8 cellular contexts compared by ENCODE assay signal in the genomic region with DNA sequence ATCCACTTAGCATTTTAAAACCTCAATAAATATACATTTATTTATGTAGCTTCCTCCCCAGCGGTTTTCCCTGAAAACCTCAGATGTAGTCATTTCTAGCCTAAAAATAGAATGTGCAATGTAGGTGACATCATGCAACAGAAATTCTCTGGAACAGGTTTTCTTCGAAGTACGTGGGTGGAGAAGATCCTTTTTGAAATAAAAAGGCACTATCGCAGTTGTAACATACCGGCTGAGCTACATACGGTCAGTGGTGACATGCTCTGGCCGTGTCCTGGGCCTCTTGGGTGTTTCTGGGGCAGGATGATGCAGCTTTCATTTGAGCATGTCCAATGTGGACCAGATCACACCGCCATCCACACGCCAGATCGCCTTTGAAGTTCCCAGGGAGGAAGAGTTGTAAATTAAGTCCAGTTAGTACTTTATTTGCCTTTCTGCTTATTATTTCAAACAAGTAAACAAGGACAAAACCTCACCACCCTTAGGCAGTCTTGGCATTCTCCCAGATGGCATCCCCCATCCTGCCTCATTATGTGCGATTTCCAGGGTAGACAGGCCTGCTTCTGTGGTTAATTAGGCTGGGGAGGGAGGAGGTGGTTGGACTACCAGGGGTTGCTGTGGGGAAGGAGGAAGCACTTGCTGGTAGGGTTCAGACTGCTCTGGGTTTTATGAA.
A peak's percentile ranks its signal among the peaks of the same experiment; 100 is the strongest.
DNase-seq lines count a peak whose midpoint lies in the region; ATAC-seq and TF ChIP-seq lines count a peak whose summit lies in the region.

No MANE protein-coding gene starts in this region.

- H3K27ac Mint-ChIP-seq in Calu3 (ENCODE audit: unreplicated experiment): no peak overlapping the region
- H3K27ac Mint-ChIP-seq in nephron progenitor cell: no peak overlapping the region

- no TSS peak for BruUV-seq in Calu3 (replicated peaks; lab: Mats Ljungman, UMichigan)

- H3K4me1 Mint-ChIP-seq in Calu3 (ENCODE audit: low read depth, unreplicated experiment): peaks cover 37% of the 10 kb centered on the region
- peaks cover 32% of the 10 kb centered on the region for H3K4me1 Mint-ChIP-seq in nephron progenitor cell

- intact Hi-C loops in Calu3 (cut with micrococcal nuclease; ENCODE audit: unreplicated experiment): loop anchor here (5.0 kb wide), 1 partner anchor 67 kb away; no protein-coding TSS in a partner anchor

- peaks cover 6% of the 10 kb centered on the region for H3K36me3 Mint-ChIP-seq in Calu3 (ENCODE audit: insufficient read depth, unreplicated experiment)
- no peaks in the 10 kb centered on the region for H3K36me3 Mint-ChIP-seq in nephron progenitor cell (ENCODE audit: low read depth)

- no peaks in the 10 kb centered on the region for H3K27me3 Mint-ChIP-seq in Calu3 (ENCODE audit: unreplicated experiment)
- no peaks in the 10 kb centered on the region for H3K27me3 Mint-ChIP-seq in nephron progenitor cell (ENCODE audit: low read depth, poor library complexity)

- peak; percentile 70 for ATAC-seq in omental fat pad (ENCODE audit: low FRiP score)

- no peak for TF ChIP-seq CTCF in omental fat pad (IDR thresholded peaks at IDR 0.05)
- no peak for TF ChIP-seq CTCF in Calu3 (IDR thresholded peaks at IDR 0.05; ENCODE audit: unreplicated experiment)
- TF ChIP-seq CTCF in nephron progenitor cell (IDR thresholded peaks at IDR 0.05): no peak

- no peaks in the 10 kb centered on the region for H3K9me3 Mint-ChIP-seq in Calu3 (ENCODE audit: low read depth, unreplicated experiment)
- H3K9me3 Mint-ChIP-seq in nephron progenitor cell: no peaks in the 10 kb centered on the region

- no peak overlapping the region for H3K4me3 Mint-ChIP-seq in Calu3 (ENCODE audit: low read depth, unreplicated experiment)
- no peak overlapping the region for H3K4me3 Mint-ChIP-seq in nephron progenitor cell

- DNase-seq in NCI-H510A treated with DMSO at 0.1 percent for 48 hours (lab: John Stamatoyannopoulos, UW) (peak; percentile 5), NCI-H510A (lab: John Stamatoyannopoulos, UW) (no peak), NCI-H2107 treated with DMSO at 0.1 percent for 48 hours (lab: John Stamatoyannopoulos, UW; ENCODE audit: unreplicated experiment) (peak; percentile 47), amniotic epithelial cell (ENCODE audit: low read depth) (peak; percentile 89), omental fat pad (ENCODE audit: low spot score) (no peak), Calu3 (no peak), nephron progenitor cell (no peak), NCI-H128 (lab: John Stamatoyannopoulos, UW; ENCODE audit: unreplicated experiment) (no peak)

- CTCF ChIA-PET in Calu3 (lab: Charles Lee): interaction anchor here (0.6 to 0.7 kb wide), 2 partner anchors 27 to 111 kb away, joined by 4 to 6 read pairs; no protein-coding TSS in a partner anchor

Comparison
In these comparisons a context has a peak if more than half of its experiments do, and no peak if none do; other contexts are left out.
1. DNase-seq: peak in NCI-H510A treated with DMSO at 0.1 percent for 48 hours (single experiment), NCI-H2107 treated with DMSO at 0.1 percent for 48 hours (single experiment) and amniotic epithelial cell (single experiment); none in NCI-H510A (single experiment), omental fat pad (single experiment), Calu3 (single experiment), nephron progenitor cell (single experiment) and NCI-H128 (single experiment).